8 cellular contexts compared by ENCODE assay signal in genomic region chr15:89177633-89178306, GRCh38. TPM values are rescaled to one million over a fixed set of nuclear protein-coding genes. Genes with fewer than 3 reads are reported as not detected.
A peak's percentile ranks its signal among the peaks of the same experiment; 100 is the strongest.
DNase-seq lines count a peak whose midpoint lies in the region; ATAC-seq and TF ChIP-seq lines count a peak whose summit lies in the region.

No MANE protein-coding gene starts in this region.

- ATAC-seq in activated CD8-positive, alpha-beta T cell treated with anti-CD3 and anti-CD28 coated beads, Interleukin-2, amount 10 ng/mL, durations not matched to agents 7 days and 5 days: peak; percentile 49
- ATAC-seq in GM19023 (IDR thresholded peaks at IDR 0.05; ENCODE audit: unreplicated experiment): no peak

- POLR2A ChIA-PET in activated CD8-positive, alpha-beta T cell treated with anti-CD3 and anti-CD28 coated beads, Interleukin-2, amount 10 ng/mL, durations not matched to agents 7 days and 5 days (lab: Charles Lee): interaction anchor here (0.7 kb wide), 1 partner anchor 89 kb away, joined by 4 read pairs; the partner anchor contains the start of gene ABHD2

- H3K18ac ChIP-seq in mesenchymal stem cell (ENCODE audit: low read depth in 1 of 2, low read length in 2 of 2): no peak overlapping the region

- no peaks in the 10 kb centered on the region for H3K27me3 ChIP-seq in mesenchymal stem cell (ENCODE audit: control insufficient read depth in 1 of 2, insufficient read depth in 1 of 2, low read length in 2 of 2)

- no peak overlapping the region for H3K4me3 ChIP-seq in mesenchymal stem cell (ENCODE audit: insufficient read depth in 1 of 2, low read depth in 1 of 2, low read length in 2 of 2)

- H3K36me3 ChIP-seq in mesenchymal stem cell (ENCODE audit: control insufficient read depth in 1 of 2, insufficient read depth in 2 of 2, low read depth in 1 of 2, low read length in 2 of 2): peaks cover 27 to 82% of the 10 kb centered on the region in 2 experiments

- H3K27me3 Mint-ChIP-seq in activated CD8-positive, alpha-beta T cell treated with anti-CD3 and anti-CD28 coated beads, Interleukin-2, amount 10 ng/mL, durations not matched to agents 7 days and 5 days (ENCODE audit: low read depth): no peaks in the 10 kb centered on the region

- in situ Hi-C loops in ACHN (cut with HindIII; ENCODE audit: low pct_ligation_motif_present, low pct_unique_long_range_greater_than_20kb, low sequenced_read_pairs): no loop called here
- in situ Hi-C loops in GM13977 (cut with MboI; ENCODE audit: low pct_unique_long_range_greater_than_20kb, low sequenced_read_pairs, unreplicated experiment): loop anchor here (5.0 to 25.0 kb wide), 2 partner anchors 120 to 265 kb away; partner anchors contain the start of gene MFGE8

- TF ChIP-seq CTCF in GM13977 (IDR thresholded peaks at IDR 0.05; ENCODE audit: extremely low read depth, insufficient read depth, missing control alignments): peak; percentile 87

- WGBS in mesenchymal stem cell: 23% methylated on average over 6 of the region's 6 CpGs

- H4K8ac ChIP-seq in mesenchymal stem cell (ENCODE audit: low read length): no peak overlapping the region

- peaks cover 6% of the 10 kb centered on the region for H3K4me1 Mint-ChIP-seq in activated CD8-positive, alpha-beta T cell treated with anti-CD3 and anti-CD28 coated beads, Interleukin-2, amount 10 ng/mL, durations not matched to agents 7 days and 5 days (ENCODE audit: low read depth)

- H2AFZ ChIP-seq in mesenchymal stem cell (ENCODE audit: low read depth, low read length): no peak overlapping the region

- H3K14ac ChIP-seq in mesenchymal stem cell (ENCODE audit: low read length in 2 of 2): no peak overlapping the region

- no peak overlapping the region for H3K4me2 ChIP-seq in mesenchymal stem cell (ENCODE audit: low read length, poor library complexity, severe bottlenecking)

- H3K27ac Mint-ChIP-seq in activated CD8-positive, alpha-beta T cell treated with anti-CD3 and anti-CD28 coated beads, Interleukin-2, amount 10 ng/mL, durations not matched to agents 7 days and 5 days: no peak overlapping the region

- CTCF ChIA-PET in activated CD8-positive, alpha-beta T cell treated with anti-CD3 and anti-CD28 coated beads, Interleukin-2, amount 10 ng/mL, durations not matched to agents 7 days and 5 days (lab: Charles Lee): interaction anchor here (0.6 to 4.0 kb wide), 52 partner anchors 10 to 553 kb away, joined by 3 to 86 read pairs (median 5); partner anchors contain the start of genes ABHD2 and FANCI

- H2AK5ac ChIP-seq in mesenchymal stem cell (ENCODE audit: low read length, severe bottlenecking): no peak overlapping the region

- no peak overlapping the region for H3K4me3 Mint-ChIP-seq in activated CD8-positive, alpha-beta T cell treated with anti-CD3 and anti-CD28 coated beads, Interleukin-2, amount 10 ng/mL, durations not matched to agents 7 days and 5 days

- H3K79me1 ChIP-seq in mesenchymal stem cell (replicated peaks; ENCODE audit: low read length, poor library complexity, severe bottlenecking): peaks cover 6% of the 10 kb centered on the region

- H3K9me3 ChIP-seq in mesenchymal stem cell (ENCODE audit: control insufficient read depth, low read length): no peaks in the 10 kb centered on the region

- no peak overlapping the region for H3K27ac ChIP-seq in mesenchymal stem cell (ENCODE audit: low read length, poor library complexity, severe bottlenecking)

- H3K9ac ChIP-seq in mesenchymal stem cell (ENCODE audit: low read length): peak overlapping the region; percentile 66

- H3K9me3 Mint-ChIP-seq in activated CD8-positive, alpha-beta T cell treated with anti-CD3 and anti-CD28 coated beads, Interleukin-2, amount 10 ng/mL, durations not matched to agents 7 days and 5 days (ENCODE audit: insufficient read depth): no peaks in the 10 kb centered on the region

- no peak overlapping the region for H2BK5ac ChIP-seq in mesenchymal stem cell (ENCODE audit: low read depth, low read length, poor library complexity, severe bottlenecking)

- no peak overlapping the region for H2BK120ac ChIP-seq in mesenchymal stem cell (ENCODE audit: low read depth, low read length)

- no peak overlapping the region for H2BK15ac ChIP-seq in mesenchymal stem cell (ENCODE audit: low read depth, poor library complexity, severe bottlenecking)

- no peak overlapping the region for H4K91ac ChIP-seq in mesenchymal stem cell (ENCODE audit: low read length)

- H3K4ac ChIP-seq in mesenchymal stem cell (ENCODE audit: low read depth in 1 of 2, low read length in 2 of 2): no peak overlapping the region

- peak; percentile 57 for DNase-seq in ACHN
- DNase-seq in GM13977 (ENCODE audit: low spot score): peak; percentile 59
- peak; percentile 3 for DNase-seq in NCI-H526 treated with DMSO at 0.1 percent for 48 hours (lab: John Stamatoyannopoulos, UW)
- DNase-seq in activated CD8-positive, alpha-beta T cell treated with anti-CD3 and anti-CD28 coated beads, Interleukin-2, amount 10 ng/mL, durations not matched to agents 7 days and 5 days: peak; percentile 83
- peak; percentile 58 for DNase-seq in ecto neural progenitor cell (ENCODE audit: low spot score)
- DNase-seq in mesenchymal stem cell: peak; percentile 75
- DNase-seq in stimulated activated CD8-positive, alpha-beta memory T cell treated with anti-CD3 and anti-CD28 coated beads, Interleukin-2, amount 100 ng/mL, for 1 hour (ENCODE audit: low read depth in 2 of 2): peak; percentile 29 to 44

- peaks cover 2% of the 10 kb centered on the region for H3K4me1 ChIP-seq in mesenchymal stem cell (ENCODE audit: control insufficient read depth, insufficient read depth, low read depth, low read length)

- no peak overlapping the region for H3K23ac ChIP-seq in mesenchymal stem cell (ENCODE audit: low read length in 2 of 2)

- H3K36me3 Mint-ChIP-seq in activated CD8-positive, alpha-beta T cell treated with anti-CD3 and anti-CD28 coated beads, Interleukin-2, amount 10 ng/mL, durations not matched to agents 7 days and 5 days (ENCODE audit: low read depth): peaks cover 18% of the 10 kb centered on the region

- no peak overlapping the region for H2BK12ac ChIP-seq in mesenchymal stem cell (ENCODE audit: low read length in 2 of 2)

RNA-seq across cellular contexts. Expression of gene RLBP1, which starts 43.6 kb away (rescaled TPM):
- total RNA-seq in activated CD8-positive, alpha-beta T cell treated with anti-CD3 and anti-CD28 coated beads, Interleukin-2, amount 10 ng/mL, durations not matched to agents 7 days and 5 days: not detected
- polyA plus RNA-seq in mesenchymal stem cell (2013, experiment 1 of 2): not detected
- not detected for polyA plus RNA-seq in mesenchymal stem cell (2013, experiment 2 of 2)

Comparison
In these comparisons a context has a peak if more than half of its experiments do, and no peak if none do; other contexts are left out.
1. DNase-seq: peak in every context shown above with its lines; median percentile 83 in activated CD8-positive, alpha-beta T cell treated with anti-CD3 and anti-CD28 coated beads, Interleukin-2, amount 10 ng/mL, durations not matched to agents 7 days and 5 days; 75 in mesenchymal stem cell; 59 in GM13977; 58 in ecto neural progenitor cell; 57 in ACHN; 36 in stimulated activated CD8-positive, alpha-beta memory T cell treated with anti-CD3 and anti-CD28 coated beads, Interleukin-2, amount 100 ng/mL, for 1 hour; 3 in NCI-H526 treated with DMSO at 0.1 percent for 48 hours.